Comparison of ENCODE assay signal across 1 cellular context in genomic region chr7:131302876-131303707, GRCh38.
TF ChIP-seq lines count a peak whose summit lies in the region.

No MANE protein-coding gene starts in this region.

TF ChIP-seq in GM12878, 131 proteins besides CTCF, POLR2A, EP300 and RAD21 (continued from another document):
- TF ChIP-seq ZNF592 (IDR thresholded peaks at IDR 0.05), result no peak
- TF ChIP-seq, protein P1, sequence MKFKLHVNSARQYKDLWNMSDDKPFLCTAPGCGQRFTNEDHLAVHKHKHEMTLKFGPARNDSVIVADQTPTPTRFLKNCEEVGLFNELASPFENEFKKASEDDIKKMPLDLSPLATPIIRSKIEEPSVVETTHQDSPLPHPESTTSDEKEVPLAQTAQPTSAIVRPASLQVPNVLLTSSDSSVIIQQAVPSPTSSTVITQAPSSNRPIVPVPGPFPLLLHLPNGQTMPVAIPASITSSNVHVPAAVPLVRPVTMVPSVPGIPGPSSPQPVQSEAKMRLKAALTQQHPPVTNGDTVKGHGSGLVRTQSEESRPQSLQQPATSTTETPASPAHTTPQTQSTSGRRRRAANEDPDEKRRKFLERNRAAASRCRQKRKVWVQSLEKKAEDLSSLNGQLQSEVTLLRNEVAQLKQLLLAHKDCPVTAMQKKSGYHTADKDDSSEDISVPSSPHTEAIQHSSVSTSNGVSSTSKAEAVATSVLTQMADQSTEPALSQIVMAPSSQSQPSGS (IDR thresholded peaks at IDR 0.05; ENCODE audit: low read length), result no peak
- TF ChIP-seq SMC3 (IDR thresholded peaks at IDR 0.05; ENCODE audit: borderline replicate concordance, low read length), result peak; percentile 74; the same call in 1 of the 2 replicates
- TF ChIP-seq NR2C2 (IDR thresholded peaks at IDR 0.05; ENCODE audit: borderline replicate concordance, control insufficient read depth, insufficient read length, low read depth), result no peak
- TF ChIP-seq NR2F1 (conservative IDR thresholded peaks at IDR 0.05), result no peak
